33 cellular contexts compared by ENCODE assay signal in the genomic region with DNA sequence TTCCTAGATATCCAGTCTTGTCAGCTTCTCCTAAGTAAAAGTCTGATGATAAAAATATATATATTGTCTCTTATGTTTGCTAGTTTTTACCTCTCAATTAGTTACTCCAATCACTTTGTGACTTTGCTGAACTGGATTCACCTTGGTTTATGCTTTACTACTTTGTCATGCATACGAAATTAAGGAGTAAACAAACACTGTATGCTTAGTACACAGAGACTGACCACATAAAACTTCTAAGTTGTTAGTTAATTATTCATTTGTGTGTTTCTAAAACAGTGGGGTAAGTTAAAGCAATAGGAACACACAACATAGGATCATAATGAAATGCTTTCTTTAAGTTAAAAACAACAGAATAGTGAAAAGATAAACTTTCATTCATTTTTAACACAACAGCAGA.
DNase-seq lines count a peak whose midpoint lies in the region; ATAC-seq and TF ChIP-seq lines count a peak whose summit lies in the region.
"Had no signal": no experiment of that assay in that cellular context is flagged by ENCODE, and none has a peak within 500 bp of the region (broad histone marks: within the 10 kb centered on the region; RNA-seq: fewer than 3 reads in every experiment).

No MANE protein-coding gene starts in this region.

- DNase-seq in LNCaP clone FGC (ENCODE audit: low read depth) = peak; percentile 36
- no peak for DNase-seq in COR-L47 (lab: John Stamatoyannopoulos, UW)
- DNase-seq: activated CD4-positive, alpha-beta T cell treated with anti-CD3 and anti-CD28 coated beads for 36 hours; activated CD8-positive, alpha-beta T cell treated with anti-CD3 and anti-CD28 coated beads, Interleukin-2, amount 10 ng/mL, durations not matched to agents 7 days and 5 days; activated effector memory CD4-positive, alpha-beta T cell treated with Interleukin-2 at 50 U/mL for 16 hours; activated naive CD8-positive, alpha-beta T cell treated with anti-CD3 and anti-CD28 coated beads for 36 hours; activated T-cell treated with anti-CD3 and anti-CD28 coated beads for 4 hours; aorta; CD4-positive, alpha-beta memory T cell; effector memory CD8-positive, alpha-beta T cell; foreskin keratinocyte; heart left ventricle; KBM-7; lower lobe of right lung; MM.1S; mucosa of descending colon; NCI-H2029 treated with DMSO at 0.1 percent for 48 hours; Right ventricle myocardium superior; stimulated activated CD4-positive, alpha-beta T cell treated with anti-CD3 and anti-CD28 coated beads, Interleukin-1b, Interleukin-23, amount 100 ng/mL, for 48 hours; stimulated activated CD8-positive, alpha-beta memory T cell treated with anti-CD3 and anti-CD28 coated beads, Interleukin-4, amount 100 ng/mL, for 48 hours; stimulated activated naive CD8-positive, alpha-beta T cell treated with anti-CD3 and anti-CD28 coated beads, Interleukin-15, amount 100 ng/mL, for 72 hours; thyroid gland had no signal

- ATAC-seq in GM18508 (IDR thresholded peaks at IDR 0.05; ENCODE audit: insufficient read depth, unreplicated experiment) = peak; percentile 49
- ATAC-seq in GM19468 (IDR thresholded peaks at IDR 0.05; ENCODE audit: extremely low read depth, unreplicated experiment) = peak; percentile 65
- ATAC-seq in HG03066 (IDR thresholded peaks at IDR 0.05; ENCODE audit: low read depth, unreplicated experiment) = peak; percentile 57
- no peak for ATAC-seq in HG03460 (IDR thresholded peaks at IDR 0.05; ENCODE audit: unreplicated experiment)
- ATAC-seq in GM18867 (IDR thresholded peaks at IDR 0.05; ENCODE audit: unreplicated experiment) = no peak
- no peak for ATAC-seq in GM21717 (IDR thresholded peaks at IDR 0.05; ENCODE audit: unreplicated experiment)
- ATAC-seq: activated CD4-positive, alpha-beta T cell treated with anti-CD3 and anti-CD28 coated beads for 36 hours; activated CD8-positive, alpha-beta T cell treated with anti-CD3 and anti-CD28 coated beads, Interleukin-2, amount 10 ng/mL, durations not matched to agents 7 days and 5 days; effector memory CD8-positive, alpha-beta T cell; foreskin keratinocyte; heart left ventricle; lower lobe of right lung; mucosa of descending colon; natural killer cell treated with Interleukin-12 subunit alpha and Interleukin-12 subunit beta and Interleukin-15 and Interleukin-18, amount 100 ng/mL, for 72 hours; stimulated activated naive CD8-positive, alpha-beta T cell treated with anti-CD3 and anti-CD28 coated beads, Interleukin-15, amount 100 ng/mL, for 72 hours had no signal

- no peak for TF ChIP-seq CTCF in LNCaP clone FGC (IDR thresholded peaks at IDR 0.05; ENCODE audit: control insufficient read depth, extremely low read depth, insufficient read depth)

- no peak overlapping the region for H3K4me3 ChIP-seq in LNCaP clone FGC (ENCODE audit: low read depth, low read length)
- H3K4me3 ChIP-seq: cardiac muscle cell, coronary artery, heart left ventricle, lower lobe of right lung, mucosa of descending colon, skin epidermis, thyroid gland, vagina had no signal

Comparison
In these comparisons a context has a peak if more than half of its experiments do, and no peak if none do; other contexts are left out.
1. ATAC-seq: peak in GM18508 (single experiment), GM19468 (single experiment) and HG03066 (single experiment); none in HG03460 (single experiment), GM18867 (single experiment) and GM21717 (single experiment).